ENCODE assay signal across 26 cellular contexts in genomic region chr10:59072038-59072437, GRCh38.
"Had no signal": no experiment of that assay in that cellular context is flagged by ENCODE, and none has a peak within 500 bp of the region (broad histone marks: within the 10 kb centered on the region; RNA-seq: fewer than 3 reads in every experiment).

No MANE protein-coding gene starts in this region.

- ATAC-seq: gastrocnemius medialis; left lung; lower lobe of right lung; mucosa of descending colon; stimulated activated naive B cell treated with anti-CD40 and anti-IgM and Interleukin-4, amounts not matched to agents 10 μg/mL and 1 μg/mL and 100 μg/mL, for 72 hours had no signal

- FAIRE-seq: astrocyte, endothelial cell of umbilical vein had no signal

- H3K4me3 ChIP-seq: gastrocnemius medialis, left lung, lower lobe of right lung, mucosa of descending colon, ovary, prostate gland, stomach, thyroid gland, upper lobe of left lung had no signal

- DNase-seq: activated CD4-positive, alpha-beta memory T cell treated with anti-CD3 and anti-CD28 coated beads, Interleukin-2, amount 10 ng/mL, durations not matched to agents 7 days and 5 days; activated CD4-positive, alpha-beta T cell treated with anti-CD3 and anti-CD28 coated beads for 1 hour; activated CD4-positive, alpha-beta T cell treated with anti-CD3 and anti-CD28 coated beads, Interleukin-2, amount 10 ng/mL, durations not matched to agents 7 days and 5 days; activated CD8-positive, alpha-beta memory T cell treated with anti-CD3 and anti-CD28 coated beads, Interleukin-2, amount 50 U/mL, for 48 hours; activated gamma-delta T cell; activated naive CD4-positive, alpha-beta T cell treated with anti-CD3 and anti-CD28 coated beads, Interleukin-2, amount 50 U/mL, for 16 hours; activated T-cell treated with anti-CD3 and anti-CD28 coated beads, Interleukin-2, amount 50 U/mL, for 24 hours; amniotic stem cell; central memory CD4-positive, alpha-beta T cell; gastrocnemius medialis; head of caudate nucleus; left lung; lower lobe of right lung; mucosa of descending colon; nephron progenitor cell; ovary; stimulated activated CD4-positive, alpha-beta T cell treated with anti-CD3 and anti-CD28 coated beads, Interleukin-15, amount 100 ng/mL, for 24 hours; stimulated activated CD4-positive, alpha-beta T cell treated with anti-CD3 and anti-CD28 coated beads, Interleukin-2, amount 100 ng/mL, for 24 hours; stimulated activated naive B cell treated with anti-CD40 and anti-IgM and Interleukin-4, amounts not matched to agents 10 μg/mL and 1 μg/mL and 100 μg/mL, for 72 hours; stomach; T-helper 9 cell; thyroid gland; upper lobe of left lung had no signal

- H3K9me3 ChIP-seq: gastrocnemius medialis, left lung, lower lobe of right lung, mucosa of descending colon, ovary, prostate gland, stomach, thyroid gland, upper lobe of left lung had no signal

- H3K4me1 ChIP-seq: left lung, lower lobe of right lung, prostate gland, stomach, thyroid gland, upper lobe of left lung had no signal

- H3K27me3 ChIP-seq: gastrocnemius medialis, left lung, ovary, stomach, thyroid gland, upper lobe of left lung had no signal

- H3K27ac ChIP-seq: gastrocnemius medialis, left lung, lower lobe of right lung, ovary, prostate gland, stomach, thyroid gland, upper lobe of left lung had no signal

- H3K36me3 ChIP-seq: gastrocnemius medialis, left lung, lower lobe of right lung, ovary, prostate gland, stomach, thyroid gland, upper lobe of left lung had no signal
